36 cellular contexts compared by ENCODE assay signal in genomic region chr11:68900835-68901381, GRCh38.
"Had no signal": no experiment of that assay in that cellular context is flagged by ENCODE, and none has a peak within 500 bp of the region (broad histone marks: within the 10 kb centered on the region; RNA-seq: fewer than 3 reads in every experiment).

No MANE protein-coding gene starts in this region.

- H3K27me3 Mint-ChIP-seq: activated B cell treated with CpG ODN at 0.5 μM for 24 hours; activated CD4-positive, alpha-beta memory T cell treated with anti-CD3 and anti-CD28 coated beads for 36 hours had no signal

- DNase-seq: activated B cell treated with CpG ODN at 0.5 μM for 24 hours; activated CD4-positive, alpha-beta memory T cell treated with anti-CD3 and anti-CD28 coated beads for 36 hours; activated CD4-positive, alpha-beta T cell treated with anti-CD3 and anti-CD28 coated beads for 4 hours; activated CD4-positive, alpha-beta T cell treated with anti-CD3 and anti-CD28 coated beads, Interleukin-2, amount 50 U/mL, for 1 hour; activated CD4-positive, CD25-positive, alpha-beta regulatory T cell treated with anti-CD3 and anti-CD28 coated beads, Interleukin-2, amount 50 U/mL, for 72 hours; activated CD8-positive, alpha-beta memory T cell treated with anti-CD3 and anti-CD28 coated beads, Interleukin-2, amount 50 U/mL, for 4 hours; activated gamma-delta T cell treated with Interleukin-2 at 50 U/mL for 16 hours; activated naive CD4-positive, alpha-beta T cell treated with anti-CD3 and anti-CD28 coated beads for 36 hours; activated T-cell treated with anti-CD3 and anti-CD28 coated beads for 4 hours; activated T-cell treated with anti-CD3 and anti-CD28 coated beads, Interleukin-2, amount 50 U/mL, for 4 hours; adrenal gland; body of pancreas; caudate nucleus; MM.1S; MV-4-11; NCI-H1092 treated with DMSO at 0.1 percent for 48 hours; NCI-H1417 treated with DMSO at 0.1 percent for 48 hours; NCI-H187 treated with DMSO at 0.1 percent for 48 hours; NCI-H2081; NCI-H2171 treated with DMSO at 0.1 percent for 48 hours; NCI-H2227 treated with DMSO at 0.1 percent for 48 hours; NCI-H446; NCI-H510A treated with DMSO at 0.1 percent for 48 hours; NCI-H69; NCI-H82; RPMI8226; SHP77 treated with DMSO at 0.1 percent for 48 hours; SK-N-SH had no signal

- H3K4me2 ChIP-seq: KMS-11, SK-N-SH had no signal

- ATAC-seq: activated naive CD4-positive, alpha-beta T cell treated with anti-CD3 and anti-CD28 coated beads, Interleukin-2, amount 50 U/mL, for 72 hours; activated T-cell treated with anti-CD3 and anti-CD28 coated beads, Interleukin-2, amount 50 U/mL, for 4 hours; body of pancreas; Panc1 had no signal

- FAIRE-seq: astrocyte had no signal

- H3K27ac ChIP-seq: adrenal gland, body of pancreas, KMS-11, SJSA1 had no signal

- H3K27ac Mint-ChIP-seq: activated B cell treated with CpG ODN at 0.5 μM for 24 hours; activated CD4-positive, alpha-beta memory T cell treated with anti-CD3 and anti-CD28 coated beads for 36 hours; activated naive CD4-positive, alpha-beta T cell treated with anti-CD3 and anti-CD28 coated beads for 36 hours; activated T-helper 1 cell treated with anti-CD3 and anti-CD28 coated beads, Interleukin-12 subunit alpha, Interleukin-12 subunit beta, Interleukin-2, Interleukin-4 antibody, amounts not matched to agents 30 ng/mL and 10 ng/mL and 1 ng/mL, durations not matched to agents 14 hours and 24 hours and 36 hours; T-helper 1 cell treated with Interleukin-12 subunit alpha and Interleukin-12 subunit beta and Interleukin-4 antibody, amounts not matched to agents 30 μg/mL and 1 μg/mL, for 36 hours; T-helper 2 cell treated with Interferon-gamma antibody and Interleukin-4, amounts not matched to agents 5 μg/mL and 100 μg/mL, for 36 hours had no signal

- H3K9me3 Mint-ChIP-seq: activated B cell treated with CpG ODN at 0.5 μM for 24 hours; activated CD4-positive, alpha-beta memory T cell treated with anti-CD3 and anti-CD28 coated beads for 36 hours; activated naive CD4-positive, alpha-beta T cell treated with anti-CD3 and anti-CD28 coated beads for 36 hours; activated naive CD4-positive, alpha-beta T cell treated with anti-CD3 and anti-CD28 coated beads, Interleukin-2, amount 50 U/mL, for 72 hours; activated T-cell treated with anti-CD3 and anti-CD28 coated beads, Interleukin-2, amount 50 U/mL, for 4 hours; activated T-helper 1 cell treated with anti-CD3 and anti-CD28 coated beads, Interleukin-12 subunit alpha, Interleukin-12 subunit beta, Interleukin-2, Interleukin-4 antibody, amounts not matched to agents 30 ng/mL and 10 ng/mL and 1 ng/mL, durations not matched to agents 14 hours and 24 hours and 36 hours; T-helper 1 cell treated with Interleukin-12 subunit alpha and Interleukin-12 subunit beta and Interleukin-4 antibody, amounts not matched to agents 30 μg/mL and 1 μg/mL, for 36 hours; T-helper 2 cell treated with Interferon-gamma antibody and Interleukin-4, amounts not matched to agents 5 μg/mL and 100 μg/mL, for 36 hours had no signal

- H3K9me3 ChIP-seq: adrenal gland, body of pancreas, SJSA1, SK-N-SH had no signal

- H3K4me3 ChIP-seq: adrenal gland, body of pancreas, SJSA1 had no signal

- H3K9ac ChIP-seq: KMS-11, SK-N-SH had no signal

- H3K27me3 ChIP-seq: adrenal gland, body of pancreas, SJSA1 had no signal

- H3K4me3 Mint-ChIP-seq: activated B cell treated with CpG ODN at 0.5 μM for 24 hours; activated CD4-positive, alpha-beta memory T cell treated with anti-CD3 and anti-CD28 coated beads for 36 hours; activated T-helper 1 cell treated with anti-CD3 and anti-CD28 coated beads, Interleukin-12 subunit alpha, Interleukin-12 subunit beta, Interleukin-2, Interleukin-4 antibody, amounts not matched to agents 30 ng/mL and 10 ng/mL and 1 ng/mL, durations not matched to agents 14 hours and 24 hours and 36 hours; T-helper 1 cell treated with Interleukin-12 subunit alpha and Interleukin-12 subunit beta and Interleukin-4 antibody, amounts not matched to agents 30 μg/mL and 1 μg/mL, for 36 hours; T-helper 2 cell treated with Interferon-gamma antibody and Interleukin-4, amounts not matched to agents 5 μg/mL and 100 μg/mL, for 36 hours had no signal
